2 cellular contexts compared by ENCODE assay signal in genomic region chr2:36564377-36564930, GRCh38.
TF ChIP-seq lines count a peak whose summit lies in the region.

No MANE protein-coding gene starts in this region.

TF ChIP-seq in SK-N-SH, 30 proteins besides CTCF, POLR2A, EP300 and RAD21:
- 0 out of 2 replicates have a peak, but pooled peaks have one; percentile 16 for TF ChIP-seq POLR2AphosphoS5 (IDR thresholded peaks at IDR 0.05; ENCODE audit: low read depth, low read length)
- no peak for TF ChIP-seq TEAD4 (IDR thresholded peaks at IDR 0.05; ENCODE audit: borderline replicate concordance, insufficient read depth)
- TF ChIP-seq USF2 (IDR thresholded peaks at IDR 0.05; ENCODE audit: borderline replicate concordance, low read depth, low read length), result no peak

TF ChIP-seq in SK-N-SH treated with all-trans-retinoic acid at 6 μM for 48 hours, 23 proteins besides CTCF, POLR2A, EP300 and RAD21:
- no peak for TF ChIP-seq ISL1 (CRISPR knock-in tag; IDR thresholded peaks at IDR 0.05)
- TF ChIP-seq CREB5 (CRISPR knock-in tag; IDR thresholded peaks at IDR 0.05; ENCODE audit: low read depth), result no peak
- TF ChIP-seq CSDC2 (CRISPR knock-in tag; IDR thresholded peaks at IDR 0.05), result no peak
- no peak for TF ChIP-seq POU6F1 (CRISPR knock-in tag; IDR thresholded peaks at IDR 0.05; ENCODE audit: borderline replicate concordance, low read depth)
- no peak for TF ChIP-seq TSHZ2 (CRISPR knock-in tag; IDR thresholded peaks at IDR 0.05)
- no peak for TF ChIP-seq PATZ1 (CRISPR knock-in tag; IDR thresholded peaks at IDR 0.05; ENCODE audit: borderline replicate concordance)
- TF ChIP-seq TCF4 (CRISPR knock-in tag; IDR thresholded peaks at IDR 0.05; ENCODE audit: borderline replicate concordance), result no peak
- TF ChIP-seq ARNTL (CRISPR knock-in tag; IDR thresholded peaks at IDR 0.05; ENCODE audit: borderline replicate concordance, low read depth), result no peak
- no peak for TF ChIP-seq ZNF565 (CRISPR knock-in tag; conservative IDR thresholded peaks at IDR 0.05; ENCODE audit: low read depth)
- TF ChIP-seq BACH2 (CRISPR knock-in tag; IDR thresholded peaks at IDR 0.05; ENCODE audit: borderline replicate concordance), result no peak
- TF ChIP-seq ZNF8 (CRISPR knock-in tag; IDR thresholded peaks at IDR 0.05), result no peak
- no peak for TF ChIP-seq ZC3H10 (CRISPR knock-in tag; IDR thresholded peaks at IDR 0.05)
- no peak for TF ChIP-seq CSRNP3 (CRISPR knock-in tag; IDR thresholded peaks at IDR 0.05)
- TF ChIP-seq SNAI2 (CRISPR knock-in tag; IDR thresholded peaks at IDR 0.05), result no peak
